In genomic region chr17:83053021-83053778, GRCh38 we compare ENCODE assay signal across 8 cellular contexts. TPM values are rescaled to one million over a fixed set of nuclear protein-coding genes. Genes with fewer than 3 reads are reported as not detected.
DNase-seq lines count a peak whose midpoint lies in the region; ATAC-seq and TF ChIP-seq lines count a peak whose summit lies in the region.
"Had no signal": no experiment of that assay in that cellular context is flagged by ENCODE, and none has a peak within 500 bp of the region (broad histone marks: within the 10 kb centered on the region; RNA-seq: fewer than 3 reads in every experiment).

No MANE protein-coding gene starts in this region.

- 75 to 87% methylated on average over 16 of the region's 16 CpGs for WGBS in lung, 2 donors
- 51 to 72% methylated on average over 4 to 16 of the region's 16 CpGs for WGBS in testis, 2 donors

- DNase-seq in LNCaP clone FGC (ENCODE audit: low read depth) = peak; percentile 36
- DNase-seq in ascending aorta (ENCODE audit: low spot score in 2 of 2) = peak in 1 of 2 donors; percentile 65
- DNase-seq in lung (ENCODE audit: low spot score) = no peak
- peak; percentile 50 for DNase-seq in testis
- DNase-seq in activated gamma-delta T cell treated with Interleukin-2 at 50 U/mL for 16 hours = no peak
- no peak for DNase-seq in HuH-7.5 (ENCODE audit: low spot score)
- no peak for DNase-seq in AG20443 (ENCODE audit: low spot score)

- no peak for ATAC-seq in lung (ENCODE audit: insufficient read depth, low FRiP score)
- ATAC-seq: activated naive CD4-positive, alpha-beta T cell treated with anti-CD3 and anti-CD28 coated beads, Interleukin-2, amount 50 U/mL, for 72 hours had no signal

- intact Hi-C loops in ascending aorta (cut with DNase I) = no loop called here
- intact Hi-C loops in testis (cut with DNase I; ENCODE audit: low total_unique reads) = no loop called here

- H3K4me3 ChIP-seq in LNCaP clone FGC (ENCODE audit: low read depth, low read length) = no peak overlapping the region
- H3K4me3 ChIP-seq in ascending aorta = no peak overlapping the region
- no peak overlapping the region for H3K4me3 ChIP-seq in lung
- no peak overlapping the region for H3K4me3 ChIP-seq in testis

- H3K27me3 ChIP-seq in ascending aorta (no peaks in the 10 kb centered on the region), lung (ENCODE audit: control insufficient read depth, insufficient read depth) (no peaks in the 10 kb centered on the region), testis (no peaks in the 10 kb centered on the region)

- TF ChIP-seq POLR2A in testis (IDR thresholded peaks at IDR 0.05) = no peak

- H3K36me3 ChIP-seq in ascending aorta (no peaks in the 10 kb centered on the region), lung (ENCODE audit: control insufficient read depth in 2 of 2, insufficient read depth in 2 of 2, low read length in 2 of 2) (no peaks in the 10 kb centered on the region), testis (ENCODE audit: low read depth, missing control alignments) (no peaks in the 10 kb centered on the region)

- H3K9me3 ChIP-seq in ascending aorta (no peaks in the 10 kb centered on the region), lung (ENCODE audit: control insufficient read depth in 2 of 2, insufficient read depth in 1 of 2, low read length in 1 of 2) (no peaks in the 10 kb centered on the region), testis (no peaks in the 10 kb centered on the region)

- H3K4me1 ChIP-seq in ascending aorta (peaks cover 8 to 26% of the 10 kb centered on the region in 2 donors), lung (ENCODE audit: control insufficient read depth in 2 of 2, insufficient read depth in 2 of 2, low read length in 2 of 2) (peaks cover 0 to 11% of the 10 kb centered on the region in 2 donors), testis (peaks cover 22% of the 10 kb centered on the region)

- TF ChIP-seq CTCF in LNCaP clone FGC (IDR thresholded peaks at IDR 0.05; ENCODE audit: control insufficient read depth, extremely low read depth, insufficient read depth) (no peak), ascending aorta (IDR thresholded peaks at IDR 0.05) (no peak), lung (IDR thresholded peaks at IDR 0.05; ENCODE audit: control extremely low read depth, extremely low read depth) (no peak), testis (IDR thresholded peaks at IDR 0.05) (no peak)

- H3K27ac ChIP-seq in ascending aorta (peak overlapping the region; percentile 47 to 57), lung (ENCODE audit: low read depth in 1 of 2, low read length in 1 of 2) (peak overlapping the region; percentile 36 to 83), testis (peak overlapping the region in 1 of 2 donors; percentile 80)

RNA-seq across cellular contexts. Expression of gene METRNL, which starts 26.2 kb away (rescaled TPM):
- total RNA-seq in ascending aorta = 257 TPM
- total RNA-seq in lung = 10 to 100 TPM; 48.9 to 81.1 TPM
- polyA plus RNA-seq in lung = 100 to 1,000 TPM in 1 of 2 donors, 10 to 100 TPM in 1; 48.2 to 181 TPM
- total RNA-seq in testis = 10 to 100 TPM; 54.6 to 86.1 TPM
- 56.1 TPM for polyA plus RNA-seq in testis (ENCODE audit: insufficient read depth, low read depth, low replicate concordance)

Comparison
In these comparisons a context has a peak if more than half of its experiments do, and no peak if none do; other contexts are left out.
1. DNase-seq: peak in LNCaP clone FGC (single experiment) and testis (single experiment); none in lung (single experiment), activated gamma-delta T cell treated with Interleukin-2 at 50 U/mL for 16 hours (single experiment), HuH-7.5 (single experiment) and AG20443 (single experiment).